ENCODE assay signal across 9 cellular contexts in the genomic region with DNA sequence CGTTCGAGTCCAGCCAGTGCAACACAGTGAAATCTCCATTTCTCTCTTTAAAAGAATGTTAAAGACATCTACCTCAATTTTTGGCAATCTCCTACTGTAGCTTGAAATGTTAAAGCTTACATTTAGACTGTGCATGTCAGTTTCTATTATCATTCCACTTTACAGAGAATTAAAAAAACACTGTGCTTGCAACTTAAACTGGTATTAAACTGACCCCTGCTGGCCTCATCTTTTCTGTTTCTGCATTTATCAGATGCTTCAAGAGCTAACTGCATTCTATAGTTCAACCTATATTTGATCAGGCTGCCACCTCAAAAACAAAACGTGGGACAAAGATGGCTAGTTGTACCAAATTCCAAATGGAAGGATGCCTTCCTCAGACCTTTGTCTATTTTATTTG.
A peak's percentile ranks its signal among the peaks of the same experiment; 100 is the strongest.
DNase-seq lines count a peak whose midpoint lies in the region; ATAC-seq and TF ChIP-seq lines count a peak whose summit lies in the region.
"Had no signal": no experiment of that assay in that cellular context is flagged by ENCODE, and none has a peak within 500 bp of the region (broad histone marks: within the 10 kb centered on the region; RNA-seq: fewer than 3 reads in every experiment).

No MANE protein-coding gene starts in this region.

- peaks cover 0 to 13% of the 10 kb centered on the region in 2 experiments; a peak in 2 of 4 replicates for H3K4me1 ChIP-seq in SK-N-SH (ENCODE audit: control insufficient read depth in 1 of 2, insufficient read depth in 2 of 2, low read depth in 1 of 2, low read length in 1 of 2)

- no peak overlapping the region for H2AFZ ChIP-seq in SK-N-SH (ENCODE audit: low read depth)

- H3K27me3 ChIP-seq in HL-60 (ENCODE audit: insufficient read depth, poor library complexity, severe bottlenecking) (no peaks in the 10 kb centered on the region), SK-N-SH (ENCODE audit: insufficient read depth) (no peaks in the 10 kb centered on the region)

- 69% methylated on average over 3 of the region's 3 CpGs for WGBS in SK-N-SH (ENCODE audit: low lambda C conversion rate)

- H3K4me1 Mint-ChIP-seq in CD14-positive monocyte: peaks cover 15% of the 10 kb centered on the region
- H3K4me1 Mint-ChIP-seq in immature natural killer cell: no peaks in the 10 kb centered on the region

- H3K27me3 Mint-ChIP-seq in CD14-positive monocyte (ENCODE audit: low read depth in 3 of 3): peaks cover 0 to 2% (median 0%) of the 10 kb centered on the region in 3 donors
- H3K27me3 Mint-ChIP-seq in immature natural killer cell (ENCODE audit: low read depth in 3 of 3): peaks cover 0 to 1% (median 0%) of the 10 kb centered on the region in 3 donors

- no peak for DNase-seq in CD14-positive monocyte (ENCODE audit: low spot score)
- peak in 1 of 2 experiments; percentile 14 for DNase-seq in HL-60 (ENCODE audit: low read depth in 1 of 2, low spot score in 1 of 2)
- peak; percentile 25 for DNase-seq in SK-N-SH
- peak; percentile 46 for DNase-seq in left kidney (ENCODE audit: low read depth, low spot score)
- no peak for DNase-seq in activated T-cell treated with anti-CD3 and anti-CD28 coated beads for 4 hours
- no peak for DNase-seq in immature natural killer cell
- DNase-seq: activated T-cell treated with anti-CD3 and anti-CD28 coated beads, Interleukin-2, amount 50 U/mL, for 48 hours had no signal

- no peak overlapping the region for H3K4me3 Mint-ChIP-seq in CD14-positive monocyte
- H3K4me3 Mint-ChIP-seq in immature natural killer cell: no peak overlapping the region

- H3K4me2 ChIP-seq in SK-N-SH: no peak overlapping the region

- H3K4me3 ChIP-seq in HL-60 (replicated peaks; ENCODE audit: insufficient read depth, low read length) (no peak overlapping the region), SK-N-SH (ENCODE audit: low read depth in 2 of 2, low read length in 1 of 2) (no peak overlapping the region)

- H3K9me3 Mint-ChIP-seq in CD14-positive monocyte: peaks cover 0 to 2% (median 0%) of the 10 kb centered on the region in 7 donors
- no peaks in the 10 kb centered on the region for H3K9me3 Mint-ChIP-seq in immature natural killer cell

- no peaks in the 10 kb centered on the region for H3K9me3 ChIP-seq in SK-N-SH

- no peaks in the 10 kb centered on the region for H3F3A ChIP-seq in SK-N-SH (replicated peaks; ENCODE audit: insufficient read depth)

- CTCF ChIA-PET in SK-N-SH (lab: Yijun Ruan, JAX): interaction anchor here (0.5 to 4.4 kb wide), 40 partner anchors 10 to 1238 kb away, joined by 3 to 40 read pairs (median 4); a partner anchor contains a TSS

- H4K20me1 ChIP-seq in SK-N-SH (ENCODE audit: insufficient read depth): no peaks in the 10 kb centered on the region

- no peak overlapping the region for H3K9ac ChIP-seq in SK-N-SH

- no peaks in the 10 kb centered on the region for H3K9me2 ChIP-seq in SK-N-SH

- H3K36me3 ChIP-seq in SK-N-SH (replicated peaks in 1 of 2; ENCODE audit: control insufficient read depth in 1 of 2, insufficient read depth in 2 of 2, low read length in 1 of 2): no peaks in the 10 kb centered on the region

- H3K27ac Mint-ChIP-seq in CD14-positive monocyte: no peak overlapping the region
- H3K27ac Mint-ChIP-seq in immature natural killer cell: no peak overlapping the region

- ATAC-seq in HG03045 (IDR thresholded peaks at IDR 0.05; ENCODE audit: unreplicated experiment): no peak
- no peak for ATAC-seq in HG02885 (IDR thresholded peaks at IDR 0.05; ENCODE audit: poor library complexity, unreplicated experiment)

- no peaks in the 10 kb centered on the region for H3K79me2 ChIP-seq in SK-N-SH (ENCODE audit: insufficient read depth)

- TF ChIP-seq CTCF in CD14-positive monocyte (IDR thresholded peaks at IDR 0.05) (peak; percentile 55), HL-60 (IDR thresholded peaks at IDR 0.05; ENCODE audit: insufficient read depth, low read length) (peak; percentile 1), SK-N-SH (IDR thresholded peaks at IDR 0.05) (peak; percentile 70)

- H3K27ac ChIP-seq in HL-60 (replicated peaks) (no peak overlapping the region), SK-N-SH (ENCODE audit: low read depth in 2 of 2, low read length in 1 of 2) (peak overlapping the region in 1 of 2 experiments; percentile 58; a peak in 1 of 4 replicates)

- no peak for TF ChIP-seq EP300 in SK-N-SH (IDR thresholded peaks at IDR 0.05; ENCODE audit: borderline replicate concordance in 1 of 2, low read depth in 1 of 2, low read length in 1 of 2)

- POLR2A ChIA-PET in SK-N-SH (lab: Yijun Ruan, JAX): no interaction called here

- peak; percentile 84 for TF ChIP-seq RAD21 in SK-N-SH (IDR thresholded peaks at IDR 0.05; ENCODE audit: low read length)

- intact Hi-C loops in CD14-positive monocyte (cut with micrococcal nuclease): loop anchor here (5.0 to 10.0 kb wide), 2 partner anchors 266 to 268 kb away; no protein-coding TSS in a partner anchor

- no peaks in the 10 kb centered on the region for H3K36me3 Mint-ChIP-seq in CD14-positive monocyte
- peaks cover 0 to 6% (median 3%) of the 10 kb centered on the region in 3 donors for H3K36me3 Mint-ChIP-seq in immature natural killer cell

TF ChIP-seq in SK-N-SH, 30 proteins besides CTCF, POLR2A, EP300 and RAD21 (continues in another document):
- TF ChIP-seq ELF1 (IDR thresholded peaks at IDR 0.05) (no peak), SIN3A (IDR thresholded peaks at IDR 0.05; ENCODE audit: borderline replicate concordance, low read depth, low read length) (no peak), RFX5 (IDR thresholded peaks at IDR 0.05; ENCODE audit: low read length) (no peak), NRF1 (IDR thresholded peaks at IDR 0.05; ENCODE audit: low read depth, low read length) (no peak; the same call in 1 of the 2 replicates), TAF1 (IDR thresholded peaks at IDR 0.05; ENCODE audit: borderline replicate concordance, low read depth, low read length) (no peak), GATA2 (CRISPR knock-in tag; IDR thresholded peaks at IDR 0.05) (no peak), RXRA (IDR thresholded peaks at IDR 0.05; ENCODE audit: borderline replicate concordance, low read depth) (no peak), SMC3 (IDR thresholded peaks at IDR 0.05; ENCODE audit: low read depth, low read length) (peak; percentile 66), NFIC (IDR thresholded peaks at IDR 0.05; ENCODE audit: borderline replicate concordance) (no peak), POLR2AphosphoS5 (IDR thresholded peaks at IDR 0.05; ENCODE audit: low read depth, low read length) (no peak)
- TF ChIP-seq, protein P1, sequence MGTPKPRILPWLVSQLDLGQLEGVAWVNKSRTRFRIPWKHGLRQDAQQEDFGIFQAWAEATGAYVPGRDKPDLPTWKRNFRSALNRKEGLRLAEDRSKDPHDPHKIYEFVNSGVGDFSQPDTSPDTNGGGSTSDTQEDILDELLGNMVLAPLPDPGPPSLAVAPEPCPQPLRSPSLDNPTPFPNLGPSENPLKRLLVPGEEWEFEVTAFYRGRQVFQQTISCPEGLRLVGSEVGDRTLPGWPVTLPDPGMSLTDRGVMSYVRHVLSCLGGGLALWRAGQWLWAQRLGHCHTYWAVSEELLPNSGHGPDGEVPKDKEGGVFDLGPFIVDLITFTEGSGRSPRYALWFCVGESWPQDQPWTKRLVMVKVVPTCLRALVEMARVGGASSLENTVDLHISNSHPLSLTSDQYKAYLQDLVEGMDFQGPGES (IDR thresholded peaks at IDR 0.05; ENCODE audit: low read depth, low read length): no peak
- TF ChIP-seq, protein P2, sequence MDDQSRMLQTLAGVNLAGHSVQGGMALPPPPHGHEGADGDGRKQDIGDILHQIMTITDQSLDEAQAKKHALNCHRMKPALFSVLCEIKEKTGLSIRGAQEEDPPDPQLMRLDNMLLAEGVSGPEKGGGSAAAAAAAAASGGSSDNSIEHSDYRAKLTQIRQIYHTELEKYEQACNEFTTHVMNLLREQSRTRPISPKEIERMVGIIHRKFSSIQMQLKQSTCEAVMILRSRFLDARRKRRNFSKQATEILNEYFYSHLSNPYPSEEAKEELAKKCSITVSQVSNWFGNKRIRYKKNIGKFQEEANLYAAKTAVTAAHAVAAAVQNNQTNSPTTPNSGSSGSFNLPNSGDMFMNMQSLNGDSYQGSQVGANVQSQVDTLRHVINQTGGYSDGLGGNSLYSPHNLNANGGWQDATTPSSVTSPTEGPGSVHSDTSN (IDR thresholded peaks at IDR 0.05): peak; percentile 74
- TF ChIP-seq, protein P3, sequence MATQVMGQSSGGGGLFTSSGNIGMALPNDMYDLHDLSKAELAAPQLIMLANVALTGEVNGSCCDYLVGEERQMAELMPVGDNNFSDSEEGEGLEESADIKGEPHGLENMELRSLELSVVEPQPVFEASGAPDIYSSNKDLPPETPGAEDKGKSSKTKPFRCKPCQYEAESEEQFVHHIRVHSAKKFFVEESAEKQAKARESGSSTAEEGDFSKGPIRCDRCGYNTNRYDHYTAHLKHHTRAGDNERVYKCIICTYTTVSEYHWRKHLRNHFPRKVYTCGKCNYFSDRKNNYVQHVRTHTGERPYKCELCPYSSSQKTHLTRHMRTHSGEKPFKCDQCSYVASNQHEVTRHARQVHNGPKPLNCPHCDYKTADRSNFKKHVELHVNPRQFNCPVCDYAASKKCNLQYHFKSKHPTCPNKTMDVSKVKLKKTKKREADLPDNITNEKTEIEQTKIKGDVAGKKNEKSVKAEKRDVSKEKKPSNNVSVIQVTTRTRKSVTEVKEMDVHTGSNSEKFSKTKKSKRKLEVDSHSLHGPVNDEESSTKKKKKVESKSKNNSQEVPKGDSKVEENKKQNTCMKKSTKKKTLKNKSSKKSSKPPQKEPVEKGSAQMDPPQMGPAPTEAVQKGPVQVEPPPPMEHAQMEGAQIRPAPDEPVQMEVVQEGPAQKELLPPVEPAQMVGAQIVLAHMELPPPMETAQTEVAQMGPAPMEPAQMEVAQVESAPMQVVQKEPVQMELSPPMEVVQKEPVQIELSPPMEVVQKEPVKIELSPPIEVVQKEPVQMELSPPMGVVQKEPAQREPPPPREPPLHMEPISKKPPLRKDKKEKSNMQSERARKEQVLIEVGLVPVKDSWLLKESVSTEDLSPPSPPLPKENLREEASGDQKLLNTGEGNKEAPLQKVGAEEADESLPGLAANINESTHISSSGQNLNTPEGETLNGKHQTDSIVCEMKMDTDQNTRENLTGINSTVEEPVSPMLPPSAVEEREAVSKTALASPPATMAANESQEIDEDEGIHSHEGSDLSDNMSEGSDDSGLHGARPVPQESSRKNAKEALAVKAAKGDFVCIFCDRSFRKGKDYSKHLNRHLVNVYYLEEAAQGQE (IDR thresholded peaks at IDR 0.05; ENCODE audit: low read depth, low read length): no peak

Comparison
In these comparisons a context has a peak if more than half of its experiments do, and no peak if none do; other contexts are left out.
1. DNase-seq: peak in SK-N-SH (single experiment) and left kidney (single experiment); none in CD14-positive monocyte (single experiment), activated T-cell treated with anti-CD3 and anti-CD28 coated beads for 4 hours (single experiment) and immature natural killer cell (0 of 3).
2. CTCF ChIP-seq: peak in every context shown above with its lines; median percentile 70 in SK-N-SH; 55 in CD14-positive monocyte; 1 in HL-60.